Comparison of ENCODE assay signal across 12 cellular contexts in genomic region chr14:52044791-52045522, GRCh38. TPM values are rescaled to one million over a fixed set of nuclear protein-coding genes. Genes with fewer than 3 reads are reported as not detected.
A peak's percentile ranks its signal among the peaks of the same experiment; 100 is the strongest.
DNase-seq lines count a peak whose midpoint lies in the region; ATAC-seq and TF ChIP-seq lines count a peak whose summit lies in the region.
"Had no signal": no experiment of that assay in that cellular context is flagged by ENCODE, and none has a peak within 500 bp of the region (broad histone marks: within the 10 kb centered on the region; RNA-seq: fewer than 3 reads in every experiment).

No MANE protein-coding gene starts in this region.

- CTCF ChIA-PET in AG04449 (lab: Yijun Ruan, JAX) = interaction anchor here (0.7 to 4.7 kb wide), 12 partner anchors 10 to 87 kb away, joined by 3 to 36 read pairs (median 5); partner anchors contain the start of gene NID2

- DNase-seq in AG04449 (ENCODE audit: low read depth, low spot score) (peak; percentile 71), HS-5 (ENCODE audit: low read depth) (peak; percentile 47), chondrocyte (ENCODE audit: low spot score) (no peak), mucosa of descending colon (no peak), immature natural killer cell (no peak), pons (ENCODE audit: low spot score) (no peak)
- DNase-seq: DMS153, NCI-H187 treated with DMSO at 0.1 percent for 48 hours, small intestine had no signal

- intact Hi-C loops in mucosa of descending colon (cut with DNase I, micrococcal nuclease) = no loop called here

- no peaks in the 10 kb centered on the region for H3K27me3 Mint-ChIP-seq in chondrocyte (ENCODE audit: low read depth)
- peaks cover 0 to 3% (median 0%) of the 10 kb centered on the region in 3 donors for H3K27me3 Mint-ChIP-seq in immature natural killer cell (ENCODE audit: low read depth in 3 of 3)

- H3K4me3 ChIP-seq in AG04449 (ENCODE audit: low read depth, low read length) (no peak overlapping the region), mucosa of descending colon (no peak overlapping the region)
- H3K4me3 ChIP-seq: suprapubic skin had no signal

- no peak for TF ChIP-seq CTCF in AG04449 (IDR thresholded peaks at IDR 0.05; ENCODE audit: insufficient read depth, low read length, missing control alignments)
- TF ChIP-seq CTCF in chondrocyte (IDR thresholded peaks at IDR 0.05) = no peak
- TF ChIP-seq CTCF in mucosa of descending colon (IDR thresholded peaks at IDR 0.05) = no peak

- H3K4me3 Mint-ChIP-seq in chondrocyte (ENCODE audit: unreplicated experiment) (peak overlapping the region; percentile 7), immature natural killer cell (no peak overlapping the region)

- H3K9me3 ChIP-seq in mucosa of descending colon = no peaks in the 10 kb centered on the region
- H3K9me3 ChIP-seq: suprapubic skin had no signal

- peak; percentile 48 for ATAC-seq in mucosa of descending colon
- no peak for ATAC-seq in HG02973 (IDR thresholded peaks at IDR 0.05; ENCODE audit: unreplicated experiment)
- no peak for ATAC-seq in HG02870 (IDR thresholded peaks at IDR 0.05; ENCODE audit: unreplicated experiment)

- H3K4me1 ChIP-seq in mucosa of descending colon (ENCODE audit: low read depth) = peaks cover 4% of the 10 kb centered on the region

- POLR2A ChIA-PET in AG04449 (lab: Yijun Ruan, JAX) = interaction anchor here (0.6 to 1.5 kb wide), 7 partner anchors 12 to 400 kb away, joined by 3 to 14 read pairs (median 4); partner anchors contain the start of gene NID2

- peak overlapping the region; percentile 92 for H3K27ac Mint-ChIP-seq in chondrocyte (ENCODE audit: unreplicated experiment)
- H3K27ac Mint-ChIP-seq in immature natural killer cell = no peak overlapping the region

- H3K4me1 Mint-ChIP-seq in chondrocyte (ENCODE audit: low read depth) = peaks cover 68% of the 10 kb centered on the region
- H3K4me1 Mint-ChIP-seq in immature natural killer cell = peaks cover 3 to 11% of the 10 kb centered on the region in 2 donors

- H3K36me3 ChIP-seq in mucosa of descending colon (ENCODE audit: low read depth) = no peaks in the 10 kb centered on the region
- H3K36me3 ChIP-seq: suprapubic skin had no signal

- H3K9me3 Mint-ChIP-seq in chondrocyte (ENCODE audit: low read depth) = no peaks in the 10 kb centered on the region
- no peaks in the 10 kb centered on the region for H3K9me3 Mint-ChIP-seq in immature natural killer cell

- peaks cover 13% of the 10 kb centered on the region for H3K36me3 Mint-ChIP-seq in chondrocyte (ENCODE audit: low read depth)
- H3K36me3 Mint-ChIP-seq in immature natural killer cell = peaks cover 0 to 3% (median 0%) of the 10 kb centered on the region in 3 donors

RNA-seq across cellular contexts. Expression of gene NID2, which starts 23.9 kb away (rescaled TPM):
- 49.4 to 67.8 TPM (median 51.6 TPM) in 3 replicates for total RNA-seq in chondrocyte
- total RNA-seq in mucosa of descending colon = 10 to 100 TPM; 21.7 to 32.5 (median 28.8) TPM
- polyA plus RNA-seq in immature natural killer cell = under 1 TPM; 0.31 to 0.95 (median 0.35) TPM

RNA-seq across cellular contexts. Expression of gene RTRAF, which starts 55.6 kb away (rescaled TPM):
- total RNA-seq in chondrocyte = 161 to 180 TPM (median 169 TPM) in 3 replicates
- 100 to 1,000 TPM; 108 to 140 (median 131) TPM for total RNA-seq in mucosa of descending colon
- 100 to 1,000 TPM in 2 of 3 donors, 10 to 100 TPM in 1; 92.1 to 162 (median 137) TPM for polyA plus RNA-seq in immature natural killer cell

Comparison
In these comparisons a context has a peak if more than half of its experiments do, and no peak if none do; other contexts are left out.
1. DNase-seq: peak in AG04449 (single experiment) and HS-5 (single experiment); none in chondrocyte (single experiment), mucosa of descending colon (0 of 3), immature natural killer cell (0 of 3) and pons (single experiment).